25 cellular contexts compared by ENCODE assay signal in genomic region chr20:46852313-46852712, GRCh38. TPM values are rescaled to one million over a fixed set of nuclear protein-coding genes. Genes with fewer than 3 reads are reported as not detected.
"Had no signal": no experiment of that assay in that cellular context is flagged by ENCODE, and none has a peak within 500 bp of the region (broad histone marks: within the 10 kb centered on the region; RNA-seq: fewer than 3 reads in every experiment).

No MANE protein-coding gene starts in this region.

- H3K9me3 ChIP-seq: MG63, SK-N-SH had no signal

- H3K4me1 Mint-ChIP-seq: IgD-negative memory B cell, T-cell had no signal

- ATAC-seq: Panc1, PC-3, T-cell had no signal

- H3K27me3 ChIP-seq: MG63 had no signal

- DNase-seq: KBM-7, MG63, NCI-H1092, NCI-H1105 treated with DMSO at 0.1 percent for 48 hours, NCI-H1417 treated with DMSO at 0.1 percent for 48 hours, NCI-H146, NCI-H187, NCI-H2029 treated with DMSO at 0.1 percent for 48 hours, NCI-H2171, NCI-H226, NCI-H446, NCI-H510A, NCI-H524 treated with DMSO at 0.1 percent for 48 hours, NCI-H69, NCI-H774, PC-3, SHP77, SK-N-SH, SW 1271, T-cell had no signal

- H3K27ac Mint-ChIP-seq: IgD-negative memory B cell, T-cell had no signal

- H3K4me3 ChIP-seq: MG63 had no signal

- H3K27ac ChIP-seq: HL-60, RWPE1 had no signal

- H3K4me3 Mint-ChIP-seq: IgD-negative memory B cell, T-cell had no signal

- H3K36me3 Mint-ChIP-seq: IgD-negative memory B cell, T-cell had no signal

- H3K36me3 ChIP-seq: MG63 had no signal

RNA-seq across cellular contexts. Expression of gene EYA2, which starts 42.3 kb away (rescaled TPM):
- total RNA-seq: SK-MEL-5, T-cell had no signal
